In the genomic region with DNA sequence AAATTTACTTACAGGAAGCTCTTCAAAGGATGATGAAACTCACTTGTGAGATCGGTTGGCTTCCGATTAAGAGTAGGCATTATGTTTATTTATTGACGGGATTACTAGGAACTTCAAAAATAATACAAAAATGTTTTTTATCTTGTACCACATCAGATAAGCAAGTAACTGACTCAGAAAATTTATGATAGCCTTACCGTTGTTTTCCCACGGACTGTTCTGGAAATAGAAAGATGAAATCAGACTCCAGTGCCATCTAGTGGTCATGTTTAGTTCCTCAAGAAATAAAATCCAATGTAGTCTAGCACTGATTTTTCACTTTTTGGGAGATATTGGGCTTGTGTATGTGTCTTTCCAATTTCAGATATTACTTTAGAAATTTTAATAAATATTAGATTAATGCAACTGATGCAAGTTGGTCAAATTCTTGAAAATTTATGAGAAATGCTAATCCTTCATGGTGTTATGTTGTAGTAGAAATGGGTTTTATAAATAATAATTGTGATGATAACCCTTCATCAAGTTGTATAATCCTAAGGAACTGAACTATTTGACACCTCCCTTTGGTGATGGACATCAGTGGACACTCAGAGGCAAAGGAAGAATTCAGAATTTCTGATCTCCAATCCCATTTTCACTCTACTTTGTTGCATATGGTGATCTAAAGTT, we compare ENCODE assay signal across 8 cellular contexts.
DNase-seq lines count a peak whose midpoint lies in the region; ATAC-seq and FAIRE-seq lines count a peak whose summit lies in the region.

No MANE protein-coding gene starts in this region.

- peaks cover 15% of the 10 kb centered on the region for H3K9me3 Mint-ChIP-seq in activated T-helper 2 cell treated with anti-CD3 and anti-CD28 coated beads, Interferon-gamma antibody, Interleukin-2, Interleukin-4, amounts not matched to agents 10 μg/mL and 5 μg/mL and 100 μg/mL, durations not matched to agents 14 hours and 24 hours and 36 hours

- H3K23ac ChIP-seq in mesenchymal stem cell (ENCODE audit: low read length in 2 of 2), result no peak overlapping the region

- H2BK5ac ChIP-seq in mesenchymal stem cell (ENCODE audit: low read depth, low read length, poor library complexity, severe bottlenecking), result no peak overlapping the region

- no peak overlapping the region for H2BK120ac ChIP-seq in mesenchymal stem cell (ENCODE audit: low read depth, low read length)

- H3K4me1 ChIP-seq in mesenchymal stem cell (ENCODE audit: control insufficient read depth, insufficient read depth, low read depth, low read length), result no peaks in the 10 kb centered on the region

- no peak overlapping the region for H3K27ac Mint-ChIP-seq in activated T-helper 2 cell treated with anti-CD3 and anti-CD28 coated beads, Interferon-gamma antibody, Interleukin-2, Interleukin-4, amounts not matched to agents 10 μg/mL and 5 μg/mL and 100 μg/mL, durations not matched to agents 14 hours and 24 hours and 36 hours

- no peak overlapping the region for H3K27ac ChIP-seq in mesenchymal stem cell (ENCODE audit: low read length, poor library complexity, severe bottlenecking)

- no peak overlapping the region for H4K8ac ChIP-seq in mesenchymal stem cell (ENCODE audit: low read length)

- H3K9ac ChIP-seq in mesenchymal stem cell (ENCODE audit: low read length), result peak overlapping the region; percentile 39

- intact Hi-C loops in activated T-helper 2 cell treated with anti-CD3 and anti-CD28 coated beads, Interferon-gamma antibody, Interleukin-2, Interleukin-4, amounts not matched to agents 10 μg/mL and 5 μg/mL and 100 μg/mL, durations not matched to agents 14 hours and 24 hours and 36 hours (cut with micrococcal nuclease), result loop anchor here (1.0 to 10.0 kb wide), 5 partner anchors 142 to 980 kb away; a partner anchor contains a TSS

- no peak overlapping the region for H3K4ac ChIP-seq in mesenchymal stem cell (ENCODE audit: low read depth in 1 of 2, low read length in 2 of 2)

- DNase-seq in DMS114 treated with DMSO at 0.1 percent for 48 hours (lab: John Stamatoyannopoulos, UW; ENCODE audit: unreplicated experiment) (peak; percentile 63), HS-5 (ENCODE audit: low read depth) (peak; percentile 35), RCC 7860 (ENCODE audit: low spot score) (peak; percentile 26), dermis microvascular lymphatic vessel endothelial cell (ENCODE audit: low read depth in 2 of 2) (peak; percentile 61 to 76), mesenchymal stem cell (peak; percentile 83)
- DNase-seq in activated T-helper 2 cell treated with anti-CD3 and anti-CD28 coated beads, Interferon-gamma antibody, Interleukin-2, Interleukin-4, amounts not matched to agents 10 μg/mL and 5 μg/mL and 100 μg/mL, durations not matched to agents 14 hours and 24 hours and 36 hours (ENCODE audit: low spot score), result no peak

- peaks cover 12% of the 10 kb centered on the region for H3K27me3 Mint-ChIP-seq in activated T-helper 2 cell treated with anti-CD3 and anti-CD28 coated beads, Interferon-gamma antibody, Interleukin-2, Interleukin-4, amounts not matched to agents 10 μg/mL and 5 μg/mL and 100 μg/mL, durations not matched to agents 14 hours and 24 hours and 36 hours (ENCODE audit: low read depth)

- no peak overlapping the region for H3K14ac ChIP-seq in mesenchymal stem cell (ENCODE audit: low read length in 2 of 2)

- no peak for ATAC-seq in GM21786 (IDR thresholded peaks at IDR 0.05; ENCODE audit: unreplicated experiment)
- ATAC-seq in HG02623 (IDR thresholded peaks at IDR 0.05; ENCODE audit: unreplicated experiment), result no peak

- no peaks in the 10 kb centered on the region for H3K9me3 ChIP-seq in mesenchymal stem cell (ENCODE audit: control insufficient read depth, low read length)

- no peak overlapping the region for H2AFZ ChIP-seq in mesenchymal stem cell (ENCODE audit: low read depth, low read length)

- H2BK15ac ChIP-seq in mesenchymal stem cell (ENCODE audit: low read depth, poor library complexity, severe bottlenecking), result no peak overlapping the region

- H3K4me2 ChIP-seq in mesenchymal stem cell (ENCODE audit: low read length, poor library complexity, severe bottlenecking), result no peak overlapping the region

- H3K4me3 ChIP-seq in mesenchymal stem cell (ENCODE audit: insufficient read depth in 1 of 2, low read depth in 1 of 2, low read length in 2 of 2), result no peak overlapping the region

- H3K4me3 Mint-ChIP-seq in activated T-helper 2 cell treated with anti-CD3 and anti-CD28 coated beads, Interferon-gamma antibody, Interleukin-2, Interleukin-4, amounts not matched to agents 10 μg/mL and 5 μg/mL and 100 μg/mL, durations not matched to agents 14 hours and 24 hours and 36 hours (ENCODE audit: low read depth), result no peak overlapping the region

- H3K79me1 ChIP-seq in mesenchymal stem cell (replicated peaks; ENCODE audit: low read length, poor library complexity, severe bottlenecking), result no peaks in the 10 kb centered on the region

- peaks cover 44% of the 10 kb centered on the region for H3K4me1 Mint-ChIP-seq in activated T-helper 2 cell treated with anti-CD3 and anti-CD28 coated beads, Interferon-gamma antibody, Interleukin-2, Interleukin-4, amounts not matched to agents 10 μg/mL and 5 μg/mL and 100 μg/mL, durations not matched to agents 14 hours and 24 hours and 36 hours (ENCODE audit: low read depth)

- H3K36me3 Mint-ChIP-seq in activated T-helper 2 cell treated with anti-CD3 and anti-CD28 coated beads, Interferon-gamma antibody, Interleukin-2, Interleukin-4, amounts not matched to agents 10 μg/mL and 5 μg/mL and 100 μg/mL, durations not matched to agents 14 hours and 24 hours and 36 hours (ENCODE audit: low read depth), result peaks cover 10% of the 10 kb centered on the region

- no peak overlapping the region for H2BK12ac ChIP-seq in mesenchymal stem cell (ENCODE audit: low read length in 2 of 2)

- no peaks in the 10 kb centered on the region for H3K36me3 ChIP-seq in mesenchymal stem cell (ENCODE audit: control insufficient read depth in 1 of 2, insufficient read depth in 2 of 2, low read depth in 1 of 2, low read length in 2 of 2)

- no peak overlapping the region for H4K91ac ChIP-seq in mesenchymal stem cell (ENCODE audit: low read length)

- no CpG with 5 or more reads among the region's 5 CpGs for WGBS in mesenchymal stem cell

- H2AK5ac ChIP-seq in mesenchymal stem cell (ENCODE audit: low read length, severe bottlenecking), result no peak overlapping the region

- H3K27me3 ChIP-seq in mesenchymal stem cell (ENCODE audit: control insufficient read depth in 1 of 2, insufficient read depth in 1 of 2, low read length in 2 of 2), result no peaks in the 10 kb centered on the region

- FAIRE-seq in RCC 7860 (lab: Jason Lieb, UNC), result peak; percentile 84

- no peak overlapping the region for H3K18ac ChIP-seq in mesenchymal stem cell (ENCODE audit: low read depth in 1 of 2, low read length in 2 of 2)
